29 cellular contexts compared by ENCODE assay signal in genomic region chr9:107969141-107969540, GRCh38.
DNase-seq lines count a peak whose midpoint lies in the region; ATAC-seq, FAIRE-seq and TF ChIP-seq lines count a peak whose summit lies in the region.
"Had no signal": no experiment of that assay in that cellular context is flagged by ENCODE, and none has a peak within 500 bp of the region (broad histone marks: within the 10 kb centered on the region; RNA-seq: fewer than 3 reads in every experiment).

No MANE protein-coding gene starts in this region.

- DNase-seq in astrocyte (ENCODE audit: low read depth) (no peak), keratinocyte (ENCODE audit: low read depth, low spot score) (no peak), mucosa of descending colon (peak in 1 of 3 donors; percentile 57), NCI-H1105 treated with DMSO at 0.1 percent for 48 hours (lab: John Stamatoyannopoulos, UW) (no peak), foreskin melanocyte (no peak), progenitor cell of endocrine pancreas (ENCODE audit: low spot score, unreplicated experiment) (no peak)
- no peak for DNase-seq in stimulated activated CD4-positive, alpha-beta T cell treated with anti-CD3 and anti-CD28 coated beads, Interleukin-4, amount 100 ng/mL, for 4 hours
- DNase-seq: 8988T; ACHN; AML-193; BE2C; CD4-positive, alpha-beta T cell; CD8-positive, alpha-beta memory T cell; DMS 273 treated with DMSO at 0.1 percent for 48 hours; DMS79; EL; GDM1; GOT3; HFFc6 had no signal

- intact Hi-C loops in mucosa of descending colon (cut with DNase I, micrococcal nuclease), result no loop called here

- H3K9me3 Mint-ChIP-seq in astrocyte (ENCODE audit: unreplicated experiment), result no peaks in the 10 kb centered on the region
- no peaks in the 10 kb centered on the region for H3K9me3 Mint-ChIP-seq in progenitor cell of endocrine pancreas (ENCODE audit: low read depth)
- H3K9me3 Mint-ChIP-seq: HFFc6 had no signal

- H3K4me2 ChIP-seq in astrocyte (ENCODE audit: low read length) (no peak overlapping the region), keratinocyte (ENCODE audit: control insufficient read depth, extremely low read depth, insufficient read depth, low read depth, low read length) (peak overlapping the region; percentile 9)
- H3K4me2 ChIP-seq: A549; BLaER1 treated with 17β-estradiol and CSF1 and Interleukin-3, amounts not matched to agents 10 nM and 100 nM had no signal

- H3K27ac ChIP-seq in astrocyte (ENCODE audit: low read depth, low read length) (no peak overlapping the region), duodenal mucosa (ENCODE audit: low read depth, low read length) (peak overlapping the region; percentile 33), keratinocyte (ENCODE audit: control insufficient read depth, insufficient read depth, low read length) (no peak overlapping the region)
- H3K27ac ChIP-seq: A549; BLaER1 treated with 17β-estradiol and CSF1 and Interleukin-3, amounts not matched to agents 10 nM and 100 nM had no signal

- TF ChIP-seq CTCF in astrocyte (IDR thresholded peaks at IDR 0.05; ENCODE audit: insufficient read depth, low read depth, low read length) (no peak), keratinocyte (optimal IDR thresholded peaks at IDR 0.05 in 1 of 3, IDR thresholded peaks at IDR 0.05 in 1 of 3, conservative IDR thresholded peaks at IDR 0.05 in 1 of 3; ENCODE audit: extremely low read depth in 1 of 3, insufficient read depth in 2 of 3, low read length in 3 of 3) (no peak), mucosa of descending colon (IDR thresholded peaks at IDR 0.05) (no peak), progenitor cell of endocrine pancreas (IDR thresholded peaks at IDR 0.05; ENCODE audit: unreplicated experiment) (no peak)

- H3K27me3 Mint-ChIP-seq in astrocyte (ENCODE audit: low read depth, unreplicated experiment) (peaks cover 37% of the 10 kb centered on the region), progenitor cell of endocrine pancreas (peaks cover 95% of the 10 kb centered on the region)
- H3K27me3 Mint-ChIP-seq: CD4-positive, alpha-beta T cell; CD8-positive, alpha-beta memory T cell had no signal

- no peaks in the 10 kb centered on the region for H3K4me1 Mint-ChIP-seq in astrocyte (ENCODE audit: low read depth, unreplicated experiment)
- no peaks in the 10 kb centered on the region for H3K4me1 Mint-ChIP-seq in progenitor cell of endocrine pancreas (ENCODE audit: low read depth)
- H3K4me1 Mint-ChIP-seq: CD8-positive, alpha-beta memory T cell had no signal

- peak; percentile 43 for FAIRE-seq in astrocyte (lab: Jason Lieb, UNC)
- no peak for FAIRE-seq in keratinocyte (lab: Jason Lieb, UNC)
- FAIRE-seq: A549, D721Med, GM12878, GM18507, GM19239, H54 had no signal

- no peaks in the 10 kb centered on the region for H3K9me1 ChIP-seq in keratinocyte (ENCODE audit: control insufficient read depth, extremely low read depth, insufficient read depth, low read length)

- H3K27me3 ChIP-seq in astrocyte (ENCODE audit: insufficient read depth, low read length) (no peaks in the 10 kb centered on the region), duodenal mucosa (ENCODE audit: control insufficient read depth in 1 of 2, insufficient read depth in 2 of 2, low read length in 2 of 2) (no peaks in the 10 kb centered on the region), keratinocyte (ENCODE audit: control insufficient read depth, extremely low read depth, insufficient read depth, low read length) (no peaks in the 10 kb centered on the region)
- H3K27me3 ChIP-seq: BE2C; BLaER1 treated with 17β-estradiol and CSF1 and Interleukin-3, amounts not matched to agents 10 nM and 100 nM had no signal

- H3K4me3 Mint-ChIP-seq in astrocyte (ENCODE audit: unreplicated experiment) (no peak overlapping the region), progenitor cell of endocrine pancreas (ENCODE audit: low read depth) (no peak overlapping the region)
- H3K4me3 Mint-ChIP-seq: CD14-positive monocyte; CD4-positive, alpha-beta T cell; CD8-positive, alpha-beta memory T cell; HFFc6 had no signal

- dilution Hi-C loops in keratinocyte (cut with MboI; ENCODE audit: extremely low pct_ligation_motif_present, low sequenced_read_pairs), result no loop called here

- H3K36me3 Mint-ChIP-seq in astrocyte (ENCODE audit: low read depth, unreplicated experiment) (no peaks in the 10 kb centered on the region), progenitor cell of endocrine pancreas (ENCODE audit: insufficient read depth) (no peaks in the 10 kb centered on the region)
- H3K36me3 Mint-ChIP-seq: CD8-positive, alpha-beta memory T cell had no signal

- peak; percentile 86 for ATAC-seq in mucosa of descending colon
- ATAC-seq: A549, GM12878 had no signal

- H3K9me3 ChIP-seq in astrocyte (ENCODE audit: insufficient read depth, low read depth, low read length), result no peaks in the 10 kb centered on the region
- H3K9me3 ChIP-seq in duodenal mucosa (ENCODE audit: control insufficient read depth in 1 of 2, low read length in 2 of 2), result no peaks in the 10 kb centered on the region
- H3K9me3 ChIP-seq in keratinocyte (ENCODE audit: control insufficient read depth, low read depth, low read length), result no peaks in the 10 kb centered on the region
- H3K9me3 ChIP-seq in mucosa of descending colon, result no peaks in the 10 kb centered on the region
- H3K9me3 ChIP-seq: A549; BE2C; BLaER1 treated with 17β-estradiol and CSF1 and Interleukin-3, amounts not matched to agents 10 nM and 100 nM; HAP-1 had no signal

- H4K20me1 ChIP-seq in astrocyte (ENCODE audit: insufficient read depth, low read length) (no peaks in the 10 kb centered on the region), keratinocyte (ENCODE audit: control insufficient read depth, extremely low read depth, insufficient read depth, low read length) (no peaks in the 10 kb centered on the region)
- H4K20me1 ChIP-seq: BLaER1 treated with 17β-estradiol and CSF1 and Interleukin-3, amounts not matched to agents 10 nM and 100 nM had no signal

- H3K27ac Mint-ChIP-seq in astrocyte (ENCODE audit: unreplicated experiment) (no peak overlapping the region), progenitor cell of endocrine pancreas (no peak overlapping the region)
- H3K27ac Mint-ChIP-seq: CD4-positive, alpha-beta T cell; CD8-positive, alpha-beta memory T cell; HFFc6 had no signal

- H3K4me1 ChIP-seq in astrocyte (ENCODE audit: insufficient read depth, low read length), result no peaks in the 10 kb centered on the region
- peaks cover 32 to 41% of the 10 kb centered on the region in 2 donors for H3K4me1 ChIP-seq in duodenal mucosa (ENCODE audit: control insufficient read depth in 1 of 2, insufficient read depth in 2 of 2, low read length in 2 of 2)
- peaks cover 8% of the 10 kb centered on the region for H3K4me1 ChIP-seq in keratinocyte (ENCODE audit: control insufficient read depth, extremely low read depth, insufficient read depth, low read length)
- H3K4me1 ChIP-seq in mucosa of descending colon (ENCODE audit: low read depth), result no peaks in the 10 kb centered on the region
- H3K4me1 ChIP-seq: BE2C had no signal

- H3K36me3 ChIP-seq in astrocyte (ENCODE audit: insufficient read depth, low read length), result no peaks in the 10 kb centered on the region
- no peaks in the 10 kb centered on the region for H3K36me3 ChIP-seq in duodenal mucosa (ENCODE audit: control insufficient read depth in 1 of 2, insufficient read depth in 2 of 2, low read length in 2 of 2)
- H3K36me3 ChIP-seq in keratinocyte (ENCODE audit: control insufficient read depth in 2 of 2, extremely low read depth in 1 of 2, insufficient read depth in 2 of 2, low read length in 2 of 2), result no peaks in the 10 kb centered on the region
- H3K36me3 ChIP-seq in mucosa of descending colon (ENCODE audit: low read depth), result no peaks in the 10 kb centered on the region
- H3K36me3 ChIP-seq: BE2C; BLaER1 treated with 17β-estradiol and CSF1 and Interleukin-3, amounts not matched to agents 10 nM and 100 nM; HAP-1 had no signal

- H3K9ac ChIP-seq in astrocyte (ENCODE audit: low read length) (no peak overlapping the region), duodenal mucosa (ENCODE audit: low read depth in 1 of 2, low read length in 2 of 2) (no peak overlapping the region), keratinocyte (ENCODE audit: control insufficient read depth, extremely low read depth, insufficient read depth, low read length) (no peak overlapping the region)
- H3K9ac ChIP-seq: BLaER1 treated with 17β-estradiol and CSF1 and Interleukin-3, amounts not matched to agents 10 nM and 100 nM had no signal

- H2AFZ ChIP-seq in astrocyte (ENCODE audit: low read depth, low read length) (no peak overlapping the region), keratinocyte (ENCODE audit: control insufficient read depth, low read length) (no peak overlapping the region)

- H3K79me2 ChIP-seq in astrocyte (ENCODE audit: insufficient read depth, low read length) (no peaks in the 10 kb centered on the region), keratinocyte (ENCODE audit: control insufficient read depth, insufficient read depth, low read length) (no peaks in the 10 kb centered on the region)

- H3K4me3 ChIP-seq in astrocyte (ENCODE audit: insufficient read depth, low read depth, low read length) (no peak overlapping the region), duodenal mucosa (ENCODE audit: low read depth in 1 of 2, low read length in 2 of 2) (peak overlapping the region in 1 of 2 donors; percentile 18), keratinocyte (ENCODE audit: control insufficient read depth in 2 of 3, extremely low read depth in 1 of 3, insufficient read depth in 2 of 3, low read depth in 1 of 3, low read length in 3 of 3) (no peak overlapping the region), mucosa of descending colon (no peak overlapping the region)
- H3K4me3 ChIP-seq: A549; BLaER1 treated with 17β-estradiol and CSF1 and Interleukin-3, amounts not matched to agents 10 nM and 100 nM; GM12878; HAP-1 had no signal
